ENCODE assay signal across 9 cellular contexts in genomic region chr1:150267896-150268295, GRCh38. TPM values are rescaled to one million over a fixed set of nuclear protein-coding genes. Genes with fewer than 3 reads are reported as not detected.
DNase-seq lines count a peak whose midpoint lies in the region; ATAC-seq lines count a peak whose summit lies in the region.
"Had no signal": no experiment of that assay in that cellular context is flagged by ENCODE, and none has a peak within 500 bp of the region (broad histone marks: within the 10 kb centered on the region; RNA-seq: fewer than 3 reads in every experiment).

No MANE protein-coding gene starts in this region.

- intact Hi-C loops in aorta (cut with DNase I): no loop called here

- peaks cover 29% of the 10 kb centered on the region for H3K4me1 Mint-ChIP-seq in stimulated activated naive CD8-positive, alpha-beta T cell treated with anti-CD3 and anti-CD28 coated beads, Interleukin-15, Interleukin-2, amounts not matched to agents 100 ng/mL and 50 ng/mL, for 24 hours (ENCODE audit: low read depth)

- H3K4me1 ChIP-seq in mononuclear cell (ENCODE audit: insufficient read depth, low read length) (peaks cover 33% of the 10 kb centered on the region), aorta (ENCODE audit: control insufficient read depth in 1 of 2, insufficient read depth in 2 of 2, low read length in 2 of 2) (no peaks in the 10 kb centered on the region)

- no peaks in the 10 kb centered on the region for H3K9me3 ChIP-seq in mononuclear cell (ENCODE audit: low read depth, low read length)
- H3K9me3 ChIP-seq in aorta (ENCODE audit: control insufficient read depth, low read length): no peaks in the 10 kb centered on the region

- peak overlapping the region; percentile 74 for H3K4me3 ChIP-seq in mononuclear cell (ENCODE audit: low read length)
- H3K4me3 ChIP-seq in aorta (ENCODE audit: low read length in 2 of 2): peak overlapping the region; percentile 73 to 94

- WGBS in aorta, 2 donors: 15 to 20% methylated on average over 6 of the region's 6 CpGs

- H3K9me3 Mint-ChIP-seq in stimulated activated naive CD8-positive, alpha-beta T cell treated with anti-CD3 and anti-CD28 coated beads, Interleukin-15, Interleukin-2, amounts not matched to agents 100 ng/mL and 50 ng/mL, for 24 hours: no peaks in the 10 kb centered on the region

- H3K36me3 ChIP-seq in aorta (ENCODE audit: control insufficient read depth in 1 of 2, insufficient read depth in 2 of 2, low read length in 1 of 2): peaks cover 0 to 5% of the 10 kb centered on the region in 2 donors

- H3K27me3 ChIP-seq in mononuclear cell (ENCODE audit: insufficient read depth, low read length): no peaks in the 10 kb centered on the region
- H3K27me3 ChIP-seq in aorta (ENCODE audit: control insufficient read depth in 1 of 2, insufficient read depth in 2 of 2, low read length in 1 of 2): no peaks in the 10 kb centered on the region

- peak overlapping the region; percentile 97 for H3K4me3 Mint-ChIP-seq in stimulated activated naive CD8-positive, alpha-beta T cell treated with anti-CD3 and anti-CD28 coated beads, Interleukin-15, Interleukin-2, amounts not matched to agents 100 ng/mL and 50 ng/mL, for 24 hours

- H3K27me3 Mint-ChIP-seq in stimulated activated naive CD8-positive, alpha-beta T cell treated with anti-CD3 and anti-CD28 coated beads, Interleukin-15, Interleukin-2, amounts not matched to agents 100 ng/mL and 50 ng/mL, for 24 hours: no peaks in the 10 kb centered on the region

- ATAC-seq in stimulated activated naive CD8-positive, alpha-beta T cell treated with anti-CD3 and anti-CD28 coated beads, Interleukin-15, Interleukin-2, amounts not matched to agents 100 U/mL and 50 U/mL, for 24 hours: no peak
- no peak for ATAC-seq in aorta (ENCODE audit: low FRiP score)
- ATAC-seq in esophagus mucosa: no peak

- peaks cover 28% of the 10 kb centered on the region for H3K36me3 Mint-ChIP-seq in stimulated activated naive CD8-positive, alpha-beta T cell treated with anti-CD3 and anti-CD28 coated beads, Interleukin-15, Interleukin-2, amounts not matched to agents 100 ng/mL and 50 ng/mL, for 24 hours (ENCODE audit: low read depth)

- peak overlapping the region; percentile 96 for H3K27ac ChIP-seq in caudate nucleus (ENCODE audit: low read depth, low read length)
- peak overlapping the region in 1 of 2 donors; percentile 6 for H3K27ac ChIP-seq in aorta (ENCODE audit: low read depth in 1 of 2, low read length in 2 of 2)

- DNase-seq in stimulated activated naive CD8-positive, alpha-beta T cell treated with anti-CD3 and anti-CD28 coated beads, Interleukin-15, Interleukin-2, amounts not matched to agents 100 U/mL and 50 U/mL, for 24 hours: no peak
- DNase-seq in caudate nucleus (lab: John Stamatoyannopoulos, UW) (no peak), aorta (no peak), NK-92 (lab: John Stamatoyannopoulos, UW; ENCODE audit: unreplicated experiment) (no peak)
- DNase-seq in stimulated activated CD4-positive, alpha-beta T cell treated with anti-CD3 and anti-CD28 coated beads, Interleukin-4, amount 100 ng/mL, for 1 hour: no peak
- DNase-seq: NCI-H1694 had no signal

- peak overlapping the region; percentile 97 for H3K27ac Mint-ChIP-seq in stimulated activated naive CD8-positive, alpha-beta T cell treated with anti-CD3 and anti-CD28 coated beads, Interleukin-15, Interleukin-2, amounts not matched to agents 100 ng/mL and 50 ng/mL, for 24 hours

RNA-seq across cellular contexts. Expression of gene APH1A, which starts 0.9 kb away (rescaled TPM):
- total RNA-seq in mononuclear cell (122 TPM), aorta (10 to 100 TPM; 69.9 to 82.9 TPM), esophagus mucosa (113 TPM)
- 10 to 100 TPM; 67.8 to 75.8 TPM for polyA plus RNA-seq in aorta

RNA-seq across cellular contexts. Expression of gene C1orf54, which starts 4.7 kb away (rescaled TPM):
- total RNA-seq in mononuclear cell (13.9 TPM), aorta (10 to 100 TPM; 33.0 to 34.9 TPM), esophagus mucosa (4.5 TPM)
- polyA plus RNA-seq in aorta: 100 to 1,000 TPM; 102 to 278 TPM

RNA-seq across cellular contexts. Expression of gene CA14, which starts 10.3 kb away (rescaled TPM):
- not detected for total RNA-seq in mononuclear cell
- not detected for total RNA-seq in aorta
- polyA plus RNA-seq in aorta: not detected
- 0.28 TPM for total RNA-seq in esophagus mucosa

RNA-seq across cellular contexts. Expression of gene CIART, which starts 14.5 kb away (rescaled TPM):
- total RNA-seq in mononuclear cell (1.2 TPM), aorta (1 to 10 TPM; 3.0 to 6.6 TPM), esophagus mucosa (3.1 TPM)
- 10 to 100 TPM in 1 of 2 donors, 1 to 10 TPM in 1; 5.3 to 18.0 TPM for polyA plus RNA-seq in aorta

RNA-seq across cellular contexts. Expression of gene MRPS21, which starts 25.8 kb away (rescaled TPM):
- total RNA-seq in mononuclear cell (22.2 TPM), aorta (10 to 100 TPM; 39.6 to 44.9 TPM), esophagus mucosa (64.9 TPM)
- polyA plus RNA-seq in aorta: 10 to 100 TPM; 91.9 to 98.9 TPM
